Comparison of ENCODE assay signal across 31 cellular contexts in the genomic region with DNA sequence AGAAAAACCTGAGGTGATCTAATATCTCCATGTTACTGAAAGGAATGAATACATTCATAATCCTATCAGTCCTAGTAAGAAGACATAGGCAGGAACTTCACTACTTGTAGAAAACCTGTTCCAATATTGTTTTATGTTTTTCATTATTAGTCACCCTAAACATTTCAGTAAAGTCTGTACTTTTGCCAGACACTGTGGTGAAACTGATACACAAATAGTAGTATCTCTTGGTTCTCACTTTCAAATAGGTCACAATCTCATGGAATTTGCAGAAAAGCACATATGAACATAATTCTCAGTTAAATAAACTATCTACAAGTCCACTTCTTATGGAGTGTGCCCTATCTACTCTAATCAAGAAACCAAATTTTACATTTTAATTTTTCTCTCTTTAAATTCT.
"Had no signal": no experiment of that assay in that cellular context is flagged by ENCODE, and none has a peak within 500 bp of the region (broad histone marks: within the 10 kb centered on the region; RNA-seq: fewer than 3 reads in every experiment).

No MANE protein-coding gene starts in this region.

- ATAC-seq: activated CD8-positive, alpha-beta memory T cell treated with anti-CD3 and anti-CD28 coated beads, Interleukin-2, amount 10 ng/mL, durations not matched to agents 7 days and 5 days; body of pancreas; Panc1 had no signal

- H3K4me1 ChIP-seq: body of pancreas, breast epithelium, SJSA1 had no signal

- DNase-seq: activated CD4-positive, alpha-beta memory T cell treated with anti-CD3 and anti-CD28 coated beads, Interleukin-2, amount 10 ng/mL, durations not matched to agents 7 days and 5 days; activated CD4-positive, alpha-beta T cell treated with anti-CD3 and anti-CD28 coated beads for 1 hour; activated CD4-positive, alpha-beta T cell treated with anti-CD3 and anti-CD28 coated beads for 48 hours; activated CD4-positive, CD25-positive, alpha-beta regulatory T cell; activated CD8-positive, alpha-beta memory T cell treated with anti-CD3 and anti-CD28 coated beads for 24 hours; activated CD8-positive, alpha-beta memory T cell treated with anti-CD3 and anti-CD28 coated beads, Interleukin-2, amount 10 ng/mL, durations not matched to agents 7 days and 5 days; activated CD8-positive, alpha-beta memory T cell treated with anti-CD3 and anti-CD28 coated beads, Interleukin-2, amount 50 U/mL, for 48 hours; activated effector memory CD4-positive, alpha-beta T cell treated with Interleukin-2 at 50 U/mL for 16 hours; activated naive CD4-positive, alpha-beta T cell treated with anti-CD3 and anti-CD28 coated beads, Interleukin-2, amount 10 ng/mL, durations not matched to agents 7 days and 5 days; activated naive CD8-positive, alpha-beta T cell treated with anti-CD3 and anti-CD28 coated beads for 36 hours; activated T-cell treated with anti-CD3 and anti-CD28 coated beads, Interleukin-2, amount 50 U/mL, for 48 hours; amniotic stem cell; body of pancreas; Kasumi-1; NCI-H1092 treated with DMSO at 0.1 percent for 48 hours; NCI-H187; NCI-H2029 treated with DMSO at 0.1 percent for 48 hours; NCI-H2107; NCI-H2227 treated with DMSO at 0.1 percent for 48 hours; NCI-H446; NCI-H510A treated with DMSO at 0.1 percent for 48 hours; RPMI8226; SHP77 treated with DMSO at 0.1 percent for 48 hours; SK-N-SH; T-helper 1 cell; T-helper 2 cell; T-helper 9 cell; WERI-Rb-1 had no signal

- H3K4me2 ChIP-seq: SK-N-SH had no signal

- H3K9me2 ChIP-seq: SK-N-SH had no signal

- H3K27me3 ChIP-seq: body of pancreas, breast epithelium, SJSA1 had no signal

- H3K36me3 ChIP-seq: breast epithelium, SJSA1, WERI-Rb-1 had no signal

- H3K9me3 ChIP-seq: body of pancreas, breast epithelium, SJSA1, SK-N-SH had no signal

- H3K9ac ChIP-seq: SK-N-SH had no signal

- H3K4me3 ChIP-seq: body of pancreas, breast epithelium, SJSA1 had no signal

- H3K27ac ChIP-seq: body of pancreas, breast epithelium, SJSA1, WERI-Rb-1 had no signal
